In genomic region chr5:52738095-52738506, GRCh38 we compare ENCODE assay signal across 10 cellular contexts. TPM values are rescaled to one million over a fixed set of nuclear protein-coding genes. Genes with fewer than 3 reads are reported as not detected.
A peak's percentile ranks its signal among the peaks of the same experiment; 100 is the strongest.
DNase-seq lines count a peak whose midpoint lies in the region; ATAC-seq and TF ChIP-seq lines count a peak whose summit lies in the region.
"Had no signal": no experiment of that assay in that cellular context is flagged by ENCODE, and none has a peak within 500 bp of the region (broad histone marks: within the 10 kb centered on the region; RNA-seq: fewer than 3 reads in every experiment).

No MANE protein-coding gene starts in this region.

- DNase-seq in activated T-cell treated with anti-CD3 and anti-CD28 coated beads, Interleukin-2, amount 50 U/mL, for 72 hours: no peak
- DNase-seq in activated T-cell treated with anti-CD3 and anti-CD28 coated beads, Interleukin-2, amount 50 U/mL, for 48 hours: no peak
- DNase-seq in stimulated activated effector memory CD8-positive, alpha-beta T cell treated with anti-CD3 and anti-CD28 coated beads, Interleukin-12 subunit alpha, Interleukin-12 subunit beta, amount 100 ng/mL, for 72 hours (ENCODE audit: low spot score in 2 of 2): no peak
- DNase-seq in OCI-M2 (lab: John Stamatoyannopoulos, UW; ENCODE audit: unreplicated experiment): no peak
- no peak for DNase-seq in dorsolateral prefrontal cortex
- no peak for DNase-seq in prostate gland (ENCODE audit: low spot score)
- DNase-seq: amniotic stem cell had no signal

- H3K27me3 Mint-ChIP-seq in activated T-cell treated with anti-CD3 and anti-CD28 coated beads, Interleukin-2, amount 50 U/mL, for 72 hours (ENCODE audit: low read depth): no peaks in the 10 kb centered on the region
- H3K27me3 Mint-ChIP-seq in activated naive CD8-positive, alpha-beta T cell: no peaks in the 10 kb centered on the region

- H3K36me3 Mint-ChIP-seq in activated T-cell treated with anti-CD3 and anti-CD28 coated beads, Interleukin-2, amount 50 U/mL, for 72 hours (ENCODE audit: insufficient read depth in 2 of 2): peaks cover 0 to 1% of the 10 kb centered on the region in 2 donors
- H3K36me3 Mint-ChIP-seq in activated naive CD8-positive, alpha-beta T cell: peaks cover 2% of the 10 kb centered on the region
- H3K36me3 Mint-ChIP-seq in stimulated activated effector memory CD8-positive, alpha-beta T cell treated with anti-CD3 and anti-CD28 coated beads, Interleukin-12 subunit alpha, Interleukin-12 subunit beta, amount 100 ng/mL, for 72 hours: peaks cover 2% of the 10 kb centered on the region

- H3K27ac Mint-ChIP-seq in activated T-cell treated with anti-CD3 and anti-CD28 coated beads, Interleukin-2, amount 50 U/mL, for 72 hours: peak overlapping the region; percentile 21
- H3K27ac Mint-ChIP-seq in activated naive CD8-positive, alpha-beta T cell: peak overlapping the region; percentile 56
- H3K27ac Mint-ChIP-seq in stimulated activated effector memory CD8-positive, alpha-beta T cell treated with anti-CD3 and anti-CD28 coated beads, Interleukin-12 subunit alpha, Interleukin-12 subunit beta, amount 100 ng/mL, for 72 hours: no peak overlapping the region

- H3K4me1 Mint-ChIP-seq in activated T-cell treated with anti-CD3 and anti-CD28 coated beads, Interleukin-2, amount 50 U/mL, for 72 hours (ENCODE audit: low read depth): peaks cover 26% of the 10 kb centered on the region
- peaks cover 54% of the 10 kb centered on the region for H3K4me1 Mint-ChIP-seq in activated naive CD8-positive, alpha-beta T cell (ENCODE audit: low read depth)
- peaks cover 24% of the 10 kb centered on the region for H3K4me1 Mint-ChIP-seq in stimulated activated effector memory CD8-positive, alpha-beta T cell treated with anti-CD3 and anti-CD28 coated beads, Interleukin-12 subunit alpha, Interleukin-12 subunit beta, amount 100 ng/mL, for 72 hours

- H3K4me1 ChIP-seq in prostate gland (replicated peaks): no peaks in the 10 kb centered on the region

- H3K4me3 ChIP-seq in dorsolateral prefrontal cortex: no peak overlapping the region
- H3K4me3 ChIP-seq in prostate gland: no peak overlapping the region

- no peak for TF ChIP-seq POLR2A in prostate gland (IDR thresholded peaks at IDR 0.05)

- no peak for TF ChIP-seq CTCF in dorsolateral prefrontal cortex (IDR thresholded peaks at IDR 0.05 in 54 of 56, conservative IDR thresholded peaks at IDR 0.05 in 2 of 56; ENCODE audit: low read depth in 1 of 56, partially characterized antibody in 56 of 56)
- TF ChIP-seq CTCF in prostate gland (IDR thresholded peaks at IDR 0.05): no peak

- H3K27ac ChIP-seq in dorsolateral prefrontal cortex: no peak overlapping the region
- no peak overlapping the region for H3K27ac ChIP-seq in prostate gland
- H3K27ac ChIP-seq: neutrophil had no signal

- peak overlapping the region in 1 of 2 donors; percentile 1 for H3K4me3 Mint-ChIP-seq in activated T-cell treated with anti-CD3 and anti-CD28 coated beads, Interleukin-2, amount 50 U/mL, for 72 hours
- H3K4me3 Mint-ChIP-seq in activated naive CD8-positive, alpha-beta T cell: peak overlapping the region; percentile 32
- no peak overlapping the region for H3K4me3 Mint-ChIP-seq in stimulated activated effector memory CD8-positive, alpha-beta T cell treated with anti-CD3 and anti-CD28 coated beads, Interleukin-12 subunit alpha, Interleukin-12 subunit beta, amount 100 ng/mL, for 72 hours

- H3K9me3 Mint-ChIP-seq in activated T-cell treated with anti-CD3 and anti-CD28 coated beads, Interleukin-2, amount 50 U/mL, for 72 hours: peaks cover 0 to 1% of the 10 kb centered on the region in 2 donors
- H3K9me3 Mint-ChIP-seq in activated naive CD8-positive, alpha-beta T cell (ENCODE audit: low read depth): no peaks in the 10 kb centered on the region
- no peaks in the 10 kb centered on the region for H3K9me3 Mint-ChIP-seq in stimulated activated effector memory CD8-positive, alpha-beta T cell treated with anti-CD3 and anti-CD28 coated beads, Interleukin-12 subunit alpha, Interleukin-12 subunit beta, amount 100 ng/mL, for 72 hours

- intact Hi-C loops in dorsolateral prefrontal cortex (cut with DNase I): no loop called here
- intact Hi-C loops in prostate gland (cut with DNase I): no loop called here

- H3K27me3 ChIP-seq in dorsolateral prefrontal cortex (peaks cover 0 to 3% (median 0%) of the 10 kb centered on the region in 45 donors), prostate gland (replicated peaks; ENCODE audit: insufficient read depth) (no peaks in the 10 kb centered on the region)
- H3K27me3 ChIP-seq: neutrophil had no signal

- no peaks in the 10 kb centered on the region for H3K9me3 ChIP-seq in prostate gland
- H3K9me3 ChIP-seq: neutrophil had no signal

- no peaks in the 10 kb centered on the region for H3K36me3 ChIP-seq in prostate gland
- H3K36me3 ChIP-seq: neutrophil had no signal

- ATAC-seq in activated T-cell treated with anti-CD3 and anti-CD28 coated beads, Interleukin-2, amount 50 U/mL, for 72 hours (replicated peaks in 1 of 2): peak in 1 of 2 donors; percentile 56
- ATAC-seq in HG03159 (IDR thresholded peaks at IDR 0.05; ENCODE audit: unreplicated experiment): peak; percentile 55
- peak; percentile 80 for ATAC-seq in stimulated activated effector memory CD8-positive, alpha-beta T cell treated with anti-CD3 and anti-CD28 coated beads, Interleukin-12 subunit alpha, Interleukin-12 subunit beta, amount 100 ng/mL, for 72 hours

RNA-seq across cellular contexts. Expression of gene ITGA1, which starts 49.6 kb away (rescaled TPM):
- 1 to 10 TPM; 4.7 to 5.6 TPM for total RNA-seq in activated T-cell treated with anti-CD3 and anti-CD28 coated beads, Interleukin-2, amount 50 U/mL, for 72 hours
- 10 to 100 TPM in 92 of 120 experiments, 1 to 10 TPM in 28; 3.7 to 35.1 (median 13.0) TPM for total RNA-seq in dorsolateral prefrontal cortex
- total RNA-seq in prostate gland: 10 to 100 TPM; 43.7 to 78.3 TPM

RNA-seq across cellular contexts. Expression of gene PELO, which starts 49.6 kb away (rescaled TPM):
- 10 to 100 TPM; 16.6 to 17.5 TPM for total RNA-seq in activated T-cell treated with anti-CD3 and anti-CD28 coated beads, Interleukin-2, amount 50 U/mL, for 72 hours
- total RNA-seq in dorsolateral prefrontal cortex (10 to 100 TPM; 11.6 to 28.0 (median 17.4) TPM), prostate gland (10 to 100 TPM; 14.9 to 18.8 TPM)
